Comparison of ENCODE assay signal across 1 cellular context in the genomic region with DNA sequence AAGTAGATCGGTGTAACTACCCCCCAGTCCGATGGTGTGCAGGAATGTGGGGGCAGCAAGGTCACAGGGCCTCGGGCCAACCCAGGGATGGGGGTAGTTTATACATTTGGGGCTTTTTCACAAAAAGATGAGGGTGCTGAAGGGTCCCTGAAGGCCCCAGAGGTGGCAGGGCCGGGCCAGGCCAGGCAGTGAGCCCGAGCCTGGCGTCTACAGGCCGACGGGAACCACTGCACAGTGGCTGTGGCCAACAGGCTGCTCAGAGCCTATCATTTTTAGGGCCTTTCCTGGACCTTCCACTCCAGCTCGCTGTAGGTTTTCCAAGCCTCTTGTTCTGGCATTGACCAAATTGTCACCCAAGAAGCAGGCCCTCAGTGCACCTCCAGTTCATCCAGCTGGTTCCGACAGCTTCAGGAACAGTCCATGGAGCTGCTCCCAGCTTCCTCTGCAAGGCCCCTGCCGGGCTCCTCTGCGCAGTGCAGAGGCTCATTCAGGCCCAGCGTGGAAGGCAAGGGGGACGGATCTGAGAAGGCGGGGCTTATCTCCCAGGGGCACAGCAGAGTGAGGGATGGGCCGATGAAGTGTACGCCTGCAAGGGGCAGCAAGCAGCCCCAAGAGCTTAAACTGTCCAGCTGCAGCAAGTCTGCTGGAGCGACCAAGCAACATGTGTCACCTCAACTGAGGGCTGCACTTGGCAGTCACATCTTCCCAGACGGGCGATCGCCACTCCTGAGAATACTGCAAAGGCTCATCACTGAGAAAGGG.
TF ChIP-seq lines count a peak whose summit lies in the region.

No MANE protein-coding gene starts in this region.

TF ChIP-seq in GM23338, 12 proteins besides CTCF, POLR2A, EP300 and RAD21 (continued from another document):
- TF ChIP-seq, protein P1, sequence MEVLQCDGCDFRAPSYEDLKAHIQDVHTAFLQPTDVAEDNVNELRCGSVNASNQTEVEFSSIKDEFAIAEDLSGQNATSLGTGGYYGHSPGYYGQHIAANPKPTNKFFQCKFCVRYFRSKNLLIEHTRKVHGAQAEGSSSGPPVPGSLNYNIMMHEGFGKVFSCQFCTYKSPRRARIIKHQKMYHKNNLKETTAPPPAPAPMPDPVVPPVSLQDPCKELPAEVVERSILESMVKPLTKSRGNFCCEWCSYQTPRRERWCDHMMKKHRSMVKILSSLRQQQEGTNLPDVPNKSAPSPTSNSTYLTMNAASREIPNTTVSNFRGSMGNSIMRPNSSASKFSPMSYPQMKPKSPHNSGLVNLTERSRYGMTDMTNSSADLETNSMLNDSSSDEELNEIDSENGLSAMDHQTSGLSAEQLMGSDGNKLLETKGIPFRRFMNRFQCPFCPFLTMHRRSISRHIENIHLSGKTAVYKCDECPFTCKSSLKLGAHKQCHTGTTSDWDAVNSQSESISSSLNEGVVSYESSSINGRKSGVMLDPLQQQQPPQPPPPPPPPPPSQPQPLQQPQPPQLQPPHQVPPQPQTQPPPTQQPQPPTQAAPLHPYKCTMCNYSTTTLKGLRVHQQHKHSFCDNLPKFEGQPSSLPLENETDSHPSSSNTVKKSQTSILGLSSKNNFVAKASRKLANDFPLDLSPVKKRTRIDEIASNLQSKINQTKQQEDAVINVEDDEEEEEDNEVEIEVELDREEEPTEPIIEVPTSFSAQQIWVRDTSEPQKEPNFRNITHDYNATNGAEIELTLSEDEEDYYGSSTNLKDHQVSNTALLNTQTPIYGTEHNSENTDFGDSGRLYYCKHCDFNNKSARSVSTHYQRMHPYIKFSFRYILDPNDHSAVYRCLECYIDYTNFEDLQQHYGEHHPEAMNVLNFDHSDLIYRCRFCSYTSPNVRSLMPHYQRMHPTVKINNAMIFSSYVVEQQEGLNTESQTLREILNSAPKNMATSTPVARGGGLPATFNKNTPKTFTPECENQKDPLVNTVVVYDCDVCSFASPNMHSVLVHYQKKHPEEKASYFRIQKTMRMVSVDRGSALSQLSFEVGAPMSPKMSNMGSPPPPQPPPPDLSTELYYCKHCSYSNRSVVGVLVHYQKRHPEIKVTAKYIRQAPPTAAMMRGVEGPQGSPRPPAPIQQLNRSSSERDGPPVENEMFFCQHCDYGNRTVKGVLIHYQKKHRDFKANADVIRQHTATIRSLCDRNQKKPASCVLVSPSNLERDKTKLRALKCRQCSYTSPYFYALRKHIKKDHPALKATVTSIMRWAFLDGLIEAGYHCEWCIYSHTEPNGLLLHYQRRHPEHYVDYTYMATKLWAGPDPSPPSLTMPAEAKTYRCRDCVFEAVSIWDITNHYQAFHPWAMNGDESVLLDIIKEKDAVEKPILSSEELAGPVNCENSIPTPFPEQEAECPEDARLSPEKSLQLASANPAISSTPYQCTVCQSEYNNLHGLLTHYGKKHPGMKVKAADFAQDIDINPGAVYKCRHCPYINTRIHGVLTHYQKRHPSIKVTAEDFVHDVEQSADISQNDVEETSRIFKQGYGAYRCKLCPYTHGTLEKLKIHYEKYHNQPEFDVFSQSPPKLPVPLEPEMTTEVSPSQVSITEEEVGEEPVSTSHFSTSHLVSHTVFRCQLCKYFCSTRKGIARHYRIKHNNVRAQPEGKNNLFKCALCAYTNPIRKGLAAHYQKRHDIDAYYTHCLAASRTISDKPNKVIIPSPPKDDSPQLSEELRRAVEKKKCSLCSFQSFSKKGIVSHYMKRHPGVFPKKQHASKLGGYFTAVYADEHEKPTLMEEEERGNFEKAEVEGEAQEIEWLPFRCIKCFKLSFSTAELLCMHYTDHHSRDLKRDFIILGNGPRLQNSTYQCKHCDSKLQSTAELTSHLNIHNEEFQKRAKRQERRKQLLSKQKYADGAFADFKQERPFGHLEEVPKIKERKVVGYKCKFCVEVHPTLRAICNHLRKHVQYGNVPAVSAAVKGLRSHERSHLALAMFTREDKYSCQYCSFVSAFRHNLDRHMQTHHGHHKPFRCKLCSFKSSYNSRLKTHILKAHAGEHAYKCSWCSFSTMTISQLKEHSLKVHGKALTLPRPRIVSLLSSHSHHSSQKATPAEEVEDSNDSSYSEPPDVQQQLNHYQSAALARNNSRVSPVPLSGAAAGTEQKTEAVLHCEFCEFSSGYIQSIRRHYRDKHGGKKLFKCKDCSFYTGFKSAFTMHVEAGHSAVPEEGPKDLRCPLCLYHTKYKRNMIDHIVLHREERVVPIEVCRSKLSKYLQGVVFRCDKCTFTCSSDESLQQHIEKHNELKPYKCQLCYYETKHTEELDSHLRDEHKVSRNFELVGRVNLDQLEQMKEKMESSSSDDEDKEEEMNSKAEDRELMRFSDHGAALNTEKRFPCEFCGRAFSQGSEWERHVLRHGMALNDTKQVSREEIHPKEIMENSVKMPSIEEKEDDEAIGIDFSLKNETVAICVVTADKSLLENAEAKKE (CRISPR knock-in tag; IDR thresholded peaks at IDR 0.05) = no peak
- no peak for TF ChIP-seq EZH2 (IDR thresholded peaks at IDR 0.05; ENCODE audit: low read depth, unreplicated experiment)
